In the genomic region with DNA sequence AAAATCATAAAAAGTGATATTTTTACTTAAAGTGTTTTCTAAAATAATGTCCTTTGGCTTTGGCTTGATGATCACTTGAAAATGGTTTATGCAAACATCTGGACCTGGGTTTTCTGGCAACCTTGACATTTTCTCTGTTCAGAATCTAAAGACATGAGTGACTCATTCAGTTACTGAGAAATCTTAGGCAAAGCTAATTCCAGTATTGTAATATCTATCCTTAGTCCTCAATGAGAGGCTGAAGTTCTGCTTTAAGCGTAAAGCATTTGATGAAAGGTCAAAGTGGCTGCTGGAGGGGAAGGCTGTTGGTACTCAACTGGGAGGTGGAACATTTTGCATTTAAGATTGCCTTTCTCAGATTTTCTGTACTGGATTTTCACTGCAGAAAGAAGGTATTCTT, we compare ENCODE assay signal across 8 cellular contexts. TPM values are rescaled to one million over a fixed set of nuclear protein-coding genes. Genes with fewer than 3 reads are reported as not detected.
DNase-seq lines count a peak whose midpoint lies in the region; ATAC-seq and TF ChIP-seq lines count a peak whose summit lies in the region.

No MANE protein-coding gene starts in this region.

- TF ChIP-seq POLR2A in tibial nerve (IDR thresholded peaks at IDR 0.05): no peak
- TF ChIP-seq POLR2A in body of pancreas (IDR thresholded peaks at IDR 0.05): no peak

- H3K27ac ChIP-seq in iPS-20b (ENCODE audit: low read length): no peak overlapping the region
- peak overlapping the region in 2 of 4 donors; percentile 93 to 96 for H3K27ac ChIP-seq in tibial nerve
- H3K27ac ChIP-seq in body of pancreas: peak overlapping the region in 2 of 4 donors; percentile 8 to 20

- H3K27me3 ChIP-seq in iPS-20b (ENCODE audit: insufficient read depth, low read length) (no peaks in the 10 kb centered on the region), tibial nerve (no peaks in the 10 kb centered on the region), body of pancreas (no peaks in the 10 kb centered on the region)

- peak overlapping the region; percentile 92 for H3K27ac Mint-ChIP-seq in activated naive CD4-positive, alpha-beta T cell treated with anti-CD3 and anti-CD28 coated beads for 36 hours
- H3K27ac Mint-ChIP-seq in activated T-helper 2 cell treated with anti-CD3 and anti-CD28 coated beads, Interferon-gamma antibody, Interleukin-2, Interleukin-4, amounts not matched to agents 10 μg/mL and 5 μg/mL and 100 μg/mL, durations not matched to agents 14 hours and 24 hours and 36 hours: peak overlapping the region; percentile 18

- no peak for DNase-seq in activated naive CD4-positive, alpha-beta T cell treated with anti-CD3 and anti-CD28 coated beads for 36 hours
- DNase-seq in activated naive CD4-positive, alpha-beta T cell treated with anti-CD3 and anti-CD28 coated beads, Interleukin-2, amount 50 U/mL, for 16 hours: no peak
- no peak for DNase-seq in activated T-helper 2 cell treated with anti-CD3 and anti-CD28 coated beads, Interferon-gamma antibody, Interleukin-2, Interleukin-4, amounts not matched to agents 10 μg/mL and 5 μg/mL and 100 μg/mL, durations not matched to agents 14 hours and 24 hours and 36 hours (ENCODE audit: low spot score)
- DNase-seq in tibial nerve (ENCODE audit: low spot score in 2 of 2) (no peak), NCI-H1694 treated with DMSO at 0.1 percent for 48 hours (lab: John Stamatoyannopoulos, UW) (no peak), body of pancreas (no peak)
- no peak for DNase-seq in effector CD8-positive, alpha-beta T cell (lab: John Stamatoyannopoulos, UW)

- H3K27me3 Mint-ChIP-seq in activated naive CD4-positive, alpha-beta T cell treated with anti-CD3 and anti-CD28 coated beads for 36 hours (ENCODE audit: low read depth): no peaks in the 10 kb centered on the region
- H3K27me3 Mint-ChIP-seq in activated T-helper 2 cell treated with anti-CD3 and anti-CD28 coated beads, Interferon-gamma antibody, Interleukin-2, Interleukin-4, amounts not matched to agents 10 μg/mL and 5 μg/mL and 100 μg/mL, durations not matched to agents 14 hours and 24 hours and 36 hours (ENCODE audit: low read depth): no peaks in the 10 kb centered on the region

- H3K4me3 Mint-ChIP-seq in activated naive CD4-positive, alpha-beta T cell treated with anti-CD3 and anti-CD28 coated beads for 36 hours: peak overlapping the region; percentile 89
- peak overlapping the region; percentile 86 for H3K4me3 Mint-ChIP-seq in activated T-helper 2 cell treated with anti-CD3 and anti-CD28 coated beads, Interferon-gamma antibody, Interleukin-2, Interleukin-4, amounts not matched to agents 10 μg/mL and 5 μg/mL and 100 μg/mL, durations not matched to agents 14 hours and 24 hours and 36 hours (ENCODE audit: low read depth)

- CTCF ChIA-PET in activated naive CD4-positive, alpha-beta T cell treated with anti-CD3 and anti-CD28 coated beads for 36 hours (lab: Charles Lee): interaction anchor here (1.3 to 2.1 kb wide), 3 partner anchors 9 to 28 kb away, joined by 3 to 9 read pairs (median 4); no protein-coding TSS in a partner anchor

- H3K36me3 ChIP-seq in iPS-20b (ENCODE audit: insufficient read depth, low read depth, low read length) (no peaks in the 10 kb centered on the region), tibial nerve (no peaks in the 10 kb centered on the region), body of pancreas (replicated peaks in 1 of 2; ENCODE audit: insufficient read depth in 1 of 2, low read depth in 2 of 2) (no peaks in the 10 kb centered on the region)

- TF ChIP-seq CTCF in tibial nerve (IDR thresholded peaks at IDR 0.05) (no peak), body of pancreas (IDR thresholded peaks at IDR 0.05) (no peak)

- WGBS in tibial nerve, 2 donors: 32 to 33% methylated on average over 1 of the region's 1 CpG
- WGBS in body of pancreas, 2 donors: 37 to 68% methylated on average over 1 of the region's 1 CpG

- H3K9me3 ChIP-seq in iPS-20b (ENCODE audit: insufficient read depth, low read depth, low read length): no peaks in the 10 kb centered on the region
- peaks cover 0 to 10% (median 0%) of the 10 kb centered on the region in 4 donors for H3K9me3 ChIP-seq in tibial nerve
- H3K9me3 ChIP-seq in body of pancreas: no peaks in the 10 kb centered on the region

- peaks cover 2% of the 10 kb centered on the region for H3K36me3 Mint-ChIP-seq in activated naive CD4-positive, alpha-beta T cell treated with anti-CD3 and anti-CD28 coated beads for 36 hours (ENCODE audit: low read depth)
- peaks cover 15% of the 10 kb centered on the region for H3K36me3 Mint-ChIP-seq in activated T-helper 2 cell treated with anti-CD3 and anti-CD28 coated beads, Interferon-gamma antibody, Interleukin-2, Interleukin-4, amounts not matched to agents 10 μg/mL and 5 μg/mL and 100 μg/mL, durations not matched to agents 14 hours and 24 hours and 36 hours (ENCODE audit: low read depth)

- H3K4me1 Mint-ChIP-seq in activated naive CD4-positive, alpha-beta T cell treated with anti-CD3 and anti-CD28 coated beads for 36 hours (ENCODE audit: low read depth): peaks cover 58% of the 10 kb centered on the region
- peaks cover 59% of the 10 kb centered on the region for H3K4me1 Mint-ChIP-seq in activated T-helper 2 cell treated with anti-CD3 and anti-CD28 coated beads, Interferon-gamma antibody, Interleukin-2, Interleukin-4, amounts not matched to agents 10 μg/mL and 5 μg/mL and 100 μg/mL, durations not matched to agents 14 hours and 24 hours and 36 hours (ENCODE audit: low read depth)

- H3K9me3 Mint-ChIP-seq in activated naive CD4-positive, alpha-beta T cell treated with anti-CD3 and anti-CD28 coated beads for 36 hours: peaks cover 4% of the 10 kb centered on the region
- H3K9me3 Mint-ChIP-seq in activated T-helper 2 cell treated with anti-CD3 and anti-CD28 coated beads, Interferon-gamma antibody, Interleukin-2, Interleukin-4, amounts not matched to agents 10 μg/mL and 5 μg/mL and 100 μg/mL, durations not matched to agents 14 hours and 24 hours and 36 hours: peaks cover 14% of the 10 kb centered on the region

- H3K4me1 ChIP-seq in iPS-20b (ENCODE audit: insufficient read depth, low read length) (peaks cover 42% of the 10 kb centered on the region), tibial nerve (peaks cover 0 to 59% (median 39%) of the 10 kb centered on the region in 4 donors), body of pancreas (peaks cover 57% of the 10 kb centered on the region)

- TF ChIP-seq EP300 in tibial nerve (IDR thresholded peaks at IDR 0.05): no peak

- ATAC-seq in body of pancreas: no peak

- H3K4me3 ChIP-seq in iPS-20b (ENCODE audit: low read length): peak overlapping the region; percentile 94
- H3K4me3 ChIP-seq in tibial nerve: peak overlapping the region in 3 of 4 donors; percentile 71 to 98 (median 86)
- no peak overlapping the region for H3K4me3 ChIP-seq in body of pancreas

- peak overlapping the region; percentile 89; the same call in 1 of the 2 replicates for H3K9ac ChIP-seq in iPS-20b (ENCODE audit: low read depth, low read length)

- intact Hi-C loops in activated naive CD4-positive, alpha-beta T cell treated with anti-CD3 and anti-CD28 coated beads for 36 hours (cut with micrococcal nuclease): loop anchor here (5.0 to 10.0 kb wide), 2 partner anchors 1060 to 1563 kb away; no protein-coding TSS in a partner anchor
- intact Hi-C loops in activated T-helper 2 cell treated with anti-CD3 and anti-CD28 coated beads, Interferon-gamma antibody, Interleukin-2, Interleukin-4, amounts not matched to agents 10 μg/mL and 5 μg/mL and 100 μg/mL, durations not matched to agents 14 hours and 24 hours and 36 hours (cut with micrococcal nuclease): loop anchor here (2.0 to 5.0 kb wide), 3 partner anchors 363 to 1310 kb away; a partner anchor contains a TSS
- intact Hi-C loops in body of pancreas (cut with DNase I): no loop called here

RNA-seq across cellular contexts. Expression of a gene that starts 2.3 kb away (rescaled TPM):
- 10 to 100 TPM; 50.1 to 52.3 TPM for total RNA-seq in activated naive CD4-positive, alpha-beta T cell treated with anti-CD3 and anti-CD28 coated beads for 36 hours
- 33.1 and 33.3 TPM in 2 replicates for total RNA-seq in activated T-helper 2 cell treated with anti-CD3 and anti-CD28 coated beads, Interferon-gamma antibody, Interleukin-2, Interleukin-4, amounts not matched to agents 10 μg/mL and 5 μg/mL and 100 μg/mL, durations not matched to agents 14 hours and 24 hours and 36 hours
- total RNA-seq in tibial nerve (10 to 100 TPM; 50.0 to 66.0 (median 56.7) TPM), body of pancreas (10 to 100 TPM; 43.8 to 61.7 TPM)

Comparison
In these comparisons a context has a peak if more than half of its experiments do, and no peak if none do; other contexts are left out.
1. H3K4me3 ChIP-seq: peak in iPS-20b (single experiment) and tibial nerve (3 of 4); none in body of pancreas (0 of 2).